1 cellular context compared by ENCODE assay signal in the genomic region with DNA sequence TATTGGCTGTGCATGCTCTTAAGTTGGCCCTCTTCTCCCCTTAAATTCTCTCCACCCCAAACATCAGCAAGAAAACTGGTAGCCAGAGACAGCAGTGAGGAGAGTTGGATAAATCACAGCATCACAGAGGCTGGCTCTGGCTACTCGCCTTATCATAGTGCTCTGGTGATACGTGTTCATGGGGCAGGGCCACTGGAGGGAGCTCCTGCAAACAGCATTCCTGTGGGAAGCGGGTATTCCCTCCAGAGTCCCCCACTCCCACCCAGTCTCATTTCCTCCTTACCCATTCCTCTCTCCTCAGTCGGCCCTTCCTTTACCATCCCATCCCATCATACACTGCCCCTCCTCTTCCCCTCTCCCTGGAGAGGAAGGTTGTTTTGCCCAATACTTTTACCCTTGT.
TF ChIP-seq lines count a peak whose summit lies in the region.

No MANE protein-coding gene starts in this region.

TF ChIP-seq in HEK293, 187 proteins besides CTCF, POLR2A, EP300 and RAD21 (continued from another document):
- TF ChIP-seq, protein P1, sequence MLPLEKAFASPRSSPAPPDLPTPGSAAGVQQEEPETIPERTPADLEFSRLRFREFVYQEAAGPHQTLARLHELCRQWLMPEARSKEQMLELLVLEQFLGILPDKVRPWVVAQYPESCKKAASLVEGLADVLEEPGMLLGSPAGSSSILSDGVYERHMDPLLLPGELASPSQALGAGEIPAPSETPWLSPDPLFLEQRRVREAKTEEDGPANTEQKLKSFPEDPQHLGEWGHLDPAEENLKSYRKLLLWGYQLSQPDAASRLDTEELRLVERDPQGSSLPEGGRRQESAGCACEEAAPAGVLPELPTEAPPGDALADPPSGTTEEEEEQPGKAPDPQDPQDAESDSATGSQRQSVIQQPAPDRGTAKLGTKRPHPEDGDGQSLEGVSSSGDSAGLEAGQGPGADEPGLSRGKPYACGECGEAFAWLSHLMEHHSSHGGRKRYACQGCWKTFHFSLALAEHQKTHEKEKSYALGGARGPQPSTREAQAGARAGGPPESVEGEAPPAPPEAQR (tag by site-specific recombination; IDR thresholded peaks at IDR 0.05) = no peak
- TF ChIP-seq, protein P2, sequence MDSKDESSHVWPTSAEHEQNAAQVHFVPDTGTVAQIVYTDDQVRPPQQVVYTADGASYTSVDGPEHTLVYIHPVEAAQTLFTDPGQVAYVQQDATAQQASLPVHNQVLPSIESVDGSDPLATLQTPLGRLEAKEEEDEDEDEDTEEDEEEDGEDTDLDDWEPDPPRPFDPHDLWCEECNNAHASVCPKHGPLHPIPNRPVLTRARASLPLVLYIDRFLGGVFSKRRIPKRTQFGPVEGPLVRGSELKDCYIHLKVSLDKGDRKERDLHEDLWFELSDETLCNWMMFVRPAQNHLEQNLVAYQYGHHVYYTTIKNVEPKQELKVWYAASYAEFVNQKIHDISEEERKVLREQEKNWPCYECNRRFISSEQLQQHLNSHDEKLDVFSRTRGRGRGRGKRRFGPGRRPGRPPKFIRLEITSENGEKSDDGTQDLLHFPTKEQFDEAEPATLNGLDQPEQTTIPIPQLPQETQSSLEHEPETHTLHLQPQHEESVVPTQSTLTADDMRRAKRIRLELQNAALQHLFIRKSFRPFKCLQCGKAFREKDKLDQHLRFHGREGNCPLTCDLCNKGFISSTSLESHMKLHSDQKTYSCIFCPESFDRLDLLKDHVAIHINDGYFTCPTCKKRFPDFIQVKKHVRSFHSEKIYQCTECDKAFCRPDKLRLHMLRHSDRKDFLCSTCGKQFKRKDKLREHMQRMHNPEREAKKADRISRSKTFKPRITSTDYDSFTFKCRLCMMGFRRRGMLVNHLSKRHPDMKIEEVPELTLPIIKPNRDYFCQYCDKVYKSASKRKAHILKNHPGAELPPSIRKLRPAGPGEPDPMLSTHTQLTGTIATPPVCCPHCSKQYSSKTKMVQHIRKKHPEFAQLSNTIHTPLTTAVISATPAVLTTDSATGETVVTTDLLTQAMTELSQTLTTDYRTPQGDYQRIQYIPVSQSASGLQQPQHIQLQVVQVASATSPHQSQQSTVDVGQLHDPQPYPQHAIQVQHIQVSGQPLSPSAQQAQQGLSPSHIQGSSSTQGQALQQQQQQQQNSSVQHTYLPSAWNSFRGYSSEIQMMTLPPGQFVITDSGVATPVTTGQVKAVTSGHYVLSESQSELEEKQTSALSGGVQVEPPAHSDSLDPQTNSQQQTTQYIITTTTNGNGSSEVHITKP (tag by site-specific recombination; IDR thresholded peaks at IDR 0.05) = no peak
- no peak for TF ChIP-seq ZNF146 (tag by site-specific recombination; IDR thresholded peaks at IDR 0.05)
- TF ChIP-seq, protein P3, sequence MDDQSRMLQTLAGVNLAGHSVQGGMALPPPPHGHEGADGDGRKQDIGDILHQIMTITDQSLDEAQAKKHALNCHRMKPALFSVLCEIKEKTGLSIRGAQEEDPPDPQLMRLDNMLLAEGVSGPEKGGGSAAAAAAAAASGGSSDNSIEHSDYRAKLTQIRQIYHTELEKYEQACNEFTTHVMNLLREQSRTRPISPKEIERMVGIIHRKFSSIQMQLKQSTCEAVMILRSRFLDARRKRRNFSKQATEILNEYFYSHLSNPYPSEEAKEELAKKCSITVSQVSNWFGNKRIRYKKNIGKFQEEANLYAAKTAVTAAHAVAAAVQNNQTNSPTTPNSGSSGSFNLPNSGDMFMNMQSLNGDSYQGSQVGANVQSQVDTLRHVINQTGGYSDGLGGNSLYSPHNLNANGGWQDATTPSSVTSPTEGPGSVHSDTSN (CRISPR knock-in tag; IDR thresholded peaks at IDR 0.05) = no peak
